ENCODE assay signal across 22 cellular contexts in genomic region chrX:97835969-97836368, GRCh38.
DNase-seq lines count a peak whose midpoint lies in the region; ATAC-seq, FAIRE-seq and TF ChIP-seq lines count a peak whose summit lies in the region.
"Had no signal": no experiment of that assay in that cellular context is flagged by ENCODE, and none has a peak within 500 bp of the region (broad histone marks: within the 10 kb centered on the region; RNA-seq: fewer than 3 reads in every experiment).

No MANE protein-coding gene starts in this region.

- ATAC-seq in A549 (no peak), WTC11 (peak; percentile 78)
- ATAC-seq: CD8-positive, alpha-beta T cell had no signal

- H3K27me3 ChIP-seq in HUES48 (ENCODE audit: control insufficient read depth, insufficient read depth, low read length) (no peaks in the 10 kb centered on the region), iPS DF 6.9 (ENCODE audit: control insufficient read depth, insufficient read depth, low read length) (no peaks in the 10 kb centered on the region), hepatocyte (no peaks in the 10 kb centered on the region)
- H3K27me3 ChIP-seq: BE2C had no signal

- CTCF ChIA-PET in A549 (lab: Yijun Ruan, JAX) (no interaction called here), WTC11 (lab: Charles Lee) (no interaction called here)

- H4K20me1 ChIP-seq in hepatocyte (ENCODE audit: insufficient read depth, poor library complexity, severe bottlenecking): no peaks in the 10 kb centered on the region

- DNase-seq in A549 (ENCODE audit: low read depth in 1 of 2, low spot score in 1 of 2): no peak
- no peak for DNase-seq in WTC11 (ENCODE audit: low spot score)
- peak; percentile 5 for DNase-seq in iPS DF 6.9 (ENCODE audit: low read depth, low spot score)
- DNase-seq in SIG-M5 (lab: John Stamatoyannopoulos, UW): no peak
- DNase-seq in hepatocyte (ENCODE audit: low spot score): no peak
- DNase-seq in CD1c-positive myeloid dendritic cell (ENCODE audit: extremely low spot score): no peak
- DNase-seq in ACHN: no peak
- DNase-seq: BE2C; CD8-positive, alpha-beta T cell; COR-L47; DMS153; DMS79 treated with DMSO at 0.1 percent for 48 hours; IMR-90; KBM-7 had no signal

- H3K36me3 Mint-ChIP-seq in WTC11: no peaks in the 10 kb centered on the region
- H3K36me3 Mint-ChIP-seq: CD8-positive, alpha-beta T cell had no signal

- peaks cover 4% of the 10 kb centered on the region for H3K9me3 Mint-ChIP-seq in WTC11
- H3K9me3 Mint-ChIP-seq: CD8-positive, alpha-beta T cell had no signal

- no peaks in the 10 kb centered on the region; the same call in 1 of the 2 replicates for H3K27me3 Mint-ChIP-seq in WTC11 (ENCODE audit: low read depth)

- H3K4me1 ChIP-seq in A549: no peaks in the 10 kb centered on the region
- H3K4me1 ChIP-seq in HUES48 (ENCODE audit: control insufficient read depth, insufficient read depth, low read length): peaks cover 31% of the 10 kb centered on the region
- H3K4me1 ChIP-seq in iPS DF 6.9 (ENCODE audit: control insufficient read depth, insufficient read depth, low read length): no peaks in the 10 kb centered on the region; the same call in 1 of the 2 replicates
- no peaks in the 10 kb centered on the region for H3K4me1 ChIP-seq in hepatocyte (ENCODE audit: insufficient read depth)
- H3K4me1 ChIP-seq: BE2C had no signal

- peak; percentile 56 for FAIRE-seq in A549 (lab: Jason Lieb, UNC)
- FAIRE-seq: D721Med, G401.6, GM12891, HTR-8/SVneo had no signal

- no peak for TF ChIP-seq EP300 in A549 (IDR thresholded peaks at IDR 0.05)

- TF ChIP-seq RAD21 in A549 (conservative IDR thresholded peaks at IDR 0.05 in 1 of 2, IDR thresholded peaks at IDR 0.05 in 1 of 2): no peak

- H3K9me2 ChIP-seq in hepatocyte (replicated peaks; ENCODE audit: insufficient read depth): no peaks in the 10 kb centered on the region

- H2AFZ ChIP-seq in hepatocyte: no peak overlapping the region

- TF ChIP-seq CTCF in A549 (IDR thresholded peaks at IDR 0.05) (no peak), WTC11 (IDR thresholded peaks at IDR 0.05) (no peak), hepatocyte (IDR thresholded peaks at IDR 0.05; ENCODE audit: poor library complexity) (no peak)

- H3K4me3 Mint-ChIP-seq in WTC11: peak overlapping the region; percentile 33; the same call in 1 of the 2 replicates
- H3K4me3 Mint-ChIP-seq: CD8-positive, alpha-beta T cell had no signal

- no peaks in the 10 kb centered on the region for H3K79me2 ChIP-seq in hepatocyte

- POLR2A ChIA-PET in A549 (lab: Yijun Ruan, JAX) (no interaction called here), WTC11 (lab: Charles Lee) (no interaction called here)

- in situ Hi-C loops in ACHN (cut with HindIII; ENCODE audit: low pct_ligation_motif_present, low pct_unique_long_range_greater_than_20kb, low sequenced_read_pairs): no loop called here

- no peak overlapping the region for H3K4me2 ChIP-seq in A549
- H3K4me2 ChIP-seq in hepatocyte: no peak overlapping the region

- no peak for TF ChIP-seq POLR2A in A549 (IDR thresholded peaks at IDR 0.05; ENCODE audit: low read length)

- no peaks in the 10 kb centered on the region for H3K9me3 ChIP-seq in A549
- no peaks in the 10 kb centered on the region for H3K9me3 ChIP-seq in HUES48 (ENCODE audit: control insufficient read depth, insufficient read depth, low read length)
- no peaks in the 10 kb centered on the region for H3K9me3 ChIP-seq in iPS DF 6.9 (ENCODE audit: control insufficient read depth, insufficient read depth, low read length)
- H3K9me3 ChIP-seq in hepatocyte (ENCODE audit: low read depth): no peaks in the 10 kb centered on the region
- H3K9me3 ChIP-seq: BE2C, HAP-1 had no signal

- H3K4me3 ChIP-seq in A549 (no peak overlapping the region), HUES48 (ENCODE audit: low read depth, low read length) (no peak overlapping the region), iPS DF 6.9 (ENCODE audit: low read length) (no peak overlapping the region), hepatocyte (no peak overlapping the region)
- H3K4me3 ChIP-seq: HAP-1 had no signal

- H3K4me1 Mint-ChIP-seq in WTC11: peaks cover 40% of the 10 kb centered on the region

- no peak overlapping the region for H3K27ac ChIP-seq in A549
- peak overlapping the region; percentile 9 for H3K27ac ChIP-seq in HUES48 (ENCODE audit: low read depth, low read length)
- H3K27ac ChIP-seq in iPS DF 6.9 (ENCODE audit: low read length): no peak overlapping the region
- H3K27ac ChIP-seq in hepatocyte: no peak overlapping the region
- H3K27ac ChIP-seq: 22Rv1, C4-2B had no signal

- no peak overlapping the region for H3K9ac ChIP-seq in HUES48 (ENCODE audit: low read depth, low read length)

- peak overlapping the region; percentile 81 for H3K27ac Mint-ChIP-seq in WTC11
- H3K27ac Mint-ChIP-seq: CD8-positive, alpha-beta T cell had no signal

- H3K36me3 ChIP-seq in HUES48 (ENCODE audit: control insufficient read depth, insufficient read depth, low read length): no peaks in the 10 kb centered on the region
- H3K36me3 ChIP-seq in iPS DF 6.9 (ENCODE audit: control insufficient read depth, insufficient read depth, low read length): no peaks in the 10 kb centered on the region
- no peaks in the 10 kb centered on the region for H3K36me3 ChIP-seq in hepatocyte (replicated peaks; ENCODE audit: insufficient read depth, low read depth)
- H3K36me3 ChIP-seq: BE2C, HAP-1 had no signal

TF ChIP-seq in A549, 52 proteins besides CTCF, POLR2A, EP300 and RAD21:
- no peak for TF ChIP-seq RCOR1 (IDR thresholded peaks at IDR 0.05; ENCODE audit: low read depth, low read length)
- no peak for TF ChIP-seq FOXS1 (CRISPR knock-in tag; IDR thresholded peaks at IDR 0.05)
- no peak for TF ChIP-seq SREBF2 (IDR thresholded peaks at IDR 0.05)
- TF ChIP-seq JUN (IDR thresholded peaks at IDR 0.05): no peak
- no peak for TF ChIP-seq POLR2AphosphoS2 (conservative IDR thresholded peaks at IDR 0.05; ENCODE audit: low read length)
- no peak for TF ChIP-seq KDM1A (IDR thresholded peaks at IDR 0.05; ENCODE audit: low read depth)
- TF ChIP-seq TFCP2L1 (CRISPR knock-in tag; IDR thresholded peaks at IDR 0.05): no peak
- TF ChIP-seq RARB (CRISPR knock-in tag; IDR thresholded peaks at IDR 0.05): no peak
- no peak for TF ChIP-seq CBX2 (IDR thresholded peaks at IDR 0.05; ENCODE audit: borderline replicate concordance, low read depth)
- TF ChIP-seq HES2 (IDR thresholded peaks at IDR 0.05): no peak
- TF ChIP-seq E2F6 (IDR thresholded peaks at IDR 0.05; ENCODE audit: borderline replicate concordance, low read depth): no peak
- no peak for TF ChIP-seq JUNB (IDR thresholded peaks at IDR 0.05)

TF ChIP-seq in WTC11, 78 proteins besides CTCF, POLR2A, EP300 and RAD21:
- TF ChIP-seq FOXP4 (CRISPR knock-in tag; IDR thresholded peaks at IDR 0.05) (peak; percentile 28; the same call in 1 of the 2 replicates), PRDM15 (CRISPR knock-in tag; IDR thresholded peaks at IDR 0.05) (no peak)
